In genomic region chr16:1045363-1046270, GRCh38 we compare ENCODE assay signal across 17 cellular contexts. TPM values are rescaled to one million over a fixed set of nuclear protein-coding genes. Genes with fewer than 3 reads are reported as not detected.
DNase-seq lines count a peak whose midpoint lies in the region; ATAC-seq, FAIRE-seq and TF ChIP-seq lines count a peak whose summit lies in the region.
"Had no signal": no experiment of that assay in that cellular context is flagged by ENCODE, and none has a peak within 500 bp of the region (broad histone marks: within the 10 kb centered on the region; RNA-seq: fewer than 3 reads in every experiment).

No MANE protein-coding gene starts in this region.

- no peak for TF ChIP-seq CTCF in HepG2 (CRISPR knock-in tag; IDR thresholded peaks at IDR 0.05)
- TF ChIP-seq CTCF in right lobe of liver (IDR thresholded peaks at IDR 0.05): no peak
- TF ChIP-seq CTCF in stomach (IDR thresholded peaks at IDR 0.05): no peak

- H3K4me1 ChIP-seq in HepG2 (ENCODE audit: insufficient read depth, low read length) (peaks cover 18% of the 10 kb centered on the region), right lobe of liver (no peaks in the 10 kb centered on the region), stomach (peaks cover 0 to 28% (median 19%) of the 10 kb centered on the region in 4 donors)

- H3K9ac ChIP-seq in HepG2 (ENCODE audit: insufficient read depth, low read depth, low read length): no peak overlapping the region

- no peak for TF ChIP-seq POLR2A in HepG2 (IDR thresholded peaks at IDR 0.05; ENCODE audit: insufficient read depth in 1 of 2, low read depth in 2 of 2, low read length in 2 of 2)
- no peak for TF ChIP-seq POLR2A in right lobe of liver (IDR thresholded peaks at IDR 0.05)
- TF ChIP-seq POLR2A in stomach (IDR thresholded peaks at IDR 0.05): no peak

- no peak overlapping the region for H3K27ac ChIP-seq in HepG2 (ENCODE audit: extremely low read length, insufficient read depth, low read length)
- H3K27ac ChIP-seq in right lobe of liver: no peak overlapping the region
- peak overlapping the region; percentile 91 for H3K27ac ChIP-seq in cingulate gyrus (ENCODE audit: low read depth, low read length)
- no peak overlapping the region for H3K27ac ChIP-seq in stomach

- BruUV-seq in HepG2 (replicated peaks; lab: Mats Ljungman, UMichigan): no TSS peak

- H4K20me1 ChIP-seq in HepG2 (ENCODE audit: insufficient read depth, low read length): no peaks in the 10 kb centered on the region; the same call in 1 of the 2 replicates

- WGBS in HepG2 (ENCODE audit: low lambda C conversion rate): 0% methylated on average over 2 of the region's 43 CpGs
- 60% methylated on average over 1 of the region's 43 CpGs for WGBS in right lobe of liver (ENCODE audit: insufficient coverage, low coverage, low lambda C conversion rate, missing lambda C conversion rate)
- 36 to 57% (median 47%) methylated on average over 12 to 43 of the region's 43 CpGs for WGBS in stomach, 5 donors

- in situ Hi-C loops in HepG2 (cut with HindIII; ENCODE audit: extremely low pct_ligation_motif_present, low pct_unique_long_range_greater_than_20kb): no loop called here

- no peaks in the 10 kb centered on the region for H3K36me3 ChIP-seq in HepG2 (replicated peaks in 1 of 2; ENCODE audit: control insufficient read depth in 1 of 2, insufficient read depth in 2 of 2, low read length in 2 of 2)
- H3K36me3 ChIP-seq in right lobe of liver: no peaks in the 10 kb centered on the region
- H3K36me3 ChIP-seq in stomach: no peaks in the 10 kb centered on the region

- FAIRE-seq in HepG2 (lab: Jason Lieb, UNC): no peak

- TF ChIP-seq EP300 in HepG2 (IDR thresholded peaks at IDR 0.05; ENCODE audit: low read depth in 2 of 2, low read length in 2 of 2): no peak
- no peak for TF ChIP-seq EP300 in HepG2 (CRISPR knock-in tag; IDR thresholded peaks at IDR 0.05; ENCODE audit: borderline replicate concordance)
- TF ChIP-seq EP300 in stomach (IDR thresholded peaks at IDR 0.05): no peak

- POLR2A ChIA-PET in HepG2 (lab: Yijun Ruan, JAX): no interaction called here

- DNase-seq in HepG2 (ENCODE audit: low spot score) (no peak), right lobe of liver (no peak), nucleus accumbens (lab: John Stamatoyannopoulos, UW) (peak in 33 of 56 donors; percentile 26 to 73 (median 53)), COR-L47 (lab: John Stamatoyannopoulos, UW) (no peak), stomach (no peak), NOMO-1 treated with dmso at 0.1 percent for 144 hours (lab: John Stamatoyannopoulos, UW; ENCODE audit: unreplicated experiment) (no peak)
- DNase-seq: AML-193; CD4-positive, alpha-beta T cell; EL; MM.1S; NCI-H1105 treated with DMSO at 0.1 percent for 48 hours; NCI-H187 treated with DMSO at 0.1 percent for 48 hours; NCI-H446 treated with DMSO at 0.1 percent for 48 hours; NCI-H774 had no signal

- no peak overlapping the region for H3K4me3 ChIP-seq in HepG2 (replicated peaks in 1 of 3; ENCODE audit: insufficient read depth in 1 of 3, low read depth in 2 of 3, low read length in 3 of 3)
- no peak overlapping the region for H3K4me3 ChIP-seq in right lobe of liver
- H3K4me3 ChIP-seq in stomach: no peak overlapping the region

- CTCF ChIA-PET in HepG2 (lab: Yijun Ruan, JAX; ENCODE audit: low intra/inter-chr PET ratio, low total read pairs): no interaction called here

- H3K79me2 ChIP-seq in HepG2 (ENCODE audit: insufficient read depth, low read length): no peaks in the 10 kb centered on the region

- H2AFZ ChIP-seq in HepG2 (ENCODE audit: low read length): no peak overlapping the region

- intact Hi-C loops in HepG2 (cut with micrococcal nuclease; ENCODE audit: unreplicated experiment): no loop called here
- intact Hi-C loops in right lobe of liver (cut with DNase I): no loop called here
- intact Hi-C loops in stomach (cut with DNase I; ENCODE audit: low total_unique reads): no loop called here

- ATAC-seq in HepG2 (peak; percentile 17), right lobe of liver (no peak)

- H3K27me3 ChIP-seq in HepG2 (ENCODE audit: control insufficient read depth in 1 of 2, insufficient read depth in 2 of 2, low read length in 2 of 2) (peaks cover 16 to 57% of the 10 kb centered on the region in 2 experiments; a peak in 4 of 5 replicates), right lobe of liver (no peaks in the 10 kb centered on the region), stomach (peaks cover 0 to 97% (median 58%) of the 10 kb centered on the region in 3 donors)

- no peak for TF ChIP-seq RAD21 in HepG2 (CRISPR knock-in tag; IDR thresholded peaks at IDR 0.05)

- H3K4me2 ChIP-seq in HepG2 (ENCODE audit: low read depth, low read length): no peak overlapping the region

- H3K9me3 ChIP-seq in HepG2 (ENCODE audit: low read length) (no peaks in the 10 kb centered on the region), right lobe of liver (no peaks in the 10 kb centered on the region), stomach (peaks cover 3 to 10% (median 9%) of the 10 kb centered on the region in 4 donors)

TF ChIP-seq in HepG2, 621 proteins besides CTCF, POLR2A, EP300 and RAD21 (continues in another document):
- 0 out of 2 replicates have a peak, but pooled peaks have one; percentile 10 for TF ChIP-seq MTF2 (CRISPR knock-in tag; IDR thresholded peaks at IDR 0.05; ENCODE audit: borderline replicate concordance)
- no peak for TF ChIP-seq GPN1 (CRISPR knock-in tag; IDR thresholded peaks at IDR 0.05; ENCODE audit: borderline replicate concordance)
- no peak for TF ChIP-seq THAP11 (CRISPR knock-in tag; IDR thresholded peaks at IDR 0.05)
- TF ChIP-seq GZF1 (CRISPR knock-in tag; IDR thresholded peaks at IDR 0.05): no peak
- no peak for TF ChIP-seq MED13 (CRISPR knock-in tag; IDR thresholded peaks at IDR 0.05)

RNA-seq across cellular contexts. Expression of gene SSTR5, which starts 26.9 kb away (rescaled TPM):
- 0.14 and 0.49 TPM in 2 replicates for total RNA-seq in HepG2 (2016; rRNA removed; fragmentation: Illumina TruSeq; extraction: Trizol)
- total RNA-seq in HepG2 (2016; cell fraction: cytosol; rRNA removed; fragmentation: Illumina TruSeq; extraction: Trizol; ENCODE audit: low read depth): 0.18 TPM in 1 of 2 replicates, not detected in the other
- total RNA-seq in HepG2 (2016; cell fraction: insoluble cytoplasmic fraction; rRNA removed; fragmentation: Illumina TruSeq; extraction: Trizol): 0.22 TPM in 1 of 2 replicates, not detected in the other
- 0.14 and 0.15 TPM in 2 replicates for total RNA-seq in HepG2 (2016; cell fraction: membrane; rRNA removed; fragmentation: Illumina TruSeq; extraction: Trizol)
- total RNA-seq in HepG2 (2016; cell fraction: nucleus; rRNA removed; fragmentation: Illumina TruSeq; extraction: Trizol): not detected in 2 replicates
- 0.20 and 0.26 TPM in 2 replicates for polyA plus RNA-seq in HepG2 (2011; rRNA removed)
- polyA plus RNA-seq in HepG2 (2011; cell fraction: cytosol; rRNA removed): 0.55 and 0.79 TPM in 2 replicates
- polyA plus RNA-seq in HepG2 (2011; cell fraction: nucleus; rRNA removed): 0.55 and 0.62 TPM in 2 replicates
- polyA plus RNA-seq in HepG2 (2012): 1.3 and 2.0 TPM in 2 replicates
- polyA plus RNA-seq in HepG2 (2016; cell fraction: cytosol; fragmentation: Illumina TruSeq; extraction: Trizol; ENCODE audit: low read depth): not detected in 2 replicates
- polyA plus RNA-seq in HepG2 (2016; cell fraction: insoluble cytoplasmic fraction; fragmentation: Illumina TruSeq; extraction: Trizol; ENCODE audit: low read depth): not detected in 2 replicates
- polyA plus RNA-seq in HepG2 (2016; cell fraction: membrane; fragmentation: Illumina TruSeq; extraction: Trizol; ENCODE audit: low read depth): 0.18 TPM in 1 of 2 replicates, not detected in the other
- polyA plus RNA-seq in HepG2 (2016; cell fraction: nucleus; fragmentation: Illumina TruSeq; extraction: Trizol; ENCODE audit: insufficient read depth, low read depth): 0.36 TPM in 1 of 2 replicates, not detected in the other
- 0.26 and 1.1 TPM in 2 replicates for polyA minus RNA-seq in HepG2 (2011; rRNA and poly(A)+ RNA removed; ENCODE audit: low replicate concordance)
- polyA minus RNA-seq in HepG2 (2011; cell fraction: cytosol; rRNA and poly(A)+ RNA removed): 0.44 and 0.59 TPM in 2 replicates
- 0.26 TPM in 1 of 2 replicates, not detected in the other for polyA minus RNA-seq in HepG2 (2011; cell fraction: nucleus; rRNA and poly(A)+ RNA removed)
- not detected for total RNA-seq in right lobe of liver
- total RNA-seq in stomach: not detected
- polyA plus RNA-seq in stomach: under 1 TPM in 1 of 3 donors, not detected in 2; 0.13 TPM
- total RNA-seq: A673; CD4-positive, alpha-beta T cell; H4 had no signal

RNA-seq across cellular contexts. Expression of gene C1QTNF8, which starts 50.4 kb away (rescaled TPM):
- total RNA-seq in HepG2 (2016; rRNA removed; fragmentation: Illumina TruSeq; extraction: Trizol): 0.09 TPM in 1 of 2 replicates, not detected in the other
- total RNA-seq in HepG2 (2016; cell fraction: cytosol; rRNA removed; fragmentation: Illumina TruSeq; extraction: Trizol; ENCODE audit: low read depth): 0.20 TPM in 1 of 2 replicates, not detected in the other
- not detected in 2 replicates for total RNA-seq in HepG2 (2016; cell fraction: insoluble cytoplasmic fraction; rRNA removed; fragmentation: Illumina TruSeq; extraction: Trizol)
- not detected in 2 replicates for total RNA-seq in HepG2 (2016; cell fraction: membrane; rRNA removed; fragmentation: Illumina TruSeq; extraction: Trizol)
- total RNA-seq in HepG2 (2016; cell fraction: nucleus; rRNA removed; fragmentation: Illumina TruSeq; extraction: Trizol): 0.22 TPM in 1 of 2 replicates, not detected in the other
- polyA plus RNA-seq in HepG2 (2011; rRNA removed): not detected in 2 replicates
- not detected in 2 replicates for polyA plus RNA-seq in HepG2 (2011; cell fraction: cytosol; rRNA removed)
- 0.13 TPM in 1 of 2 replicates, not detected in the other for polyA plus RNA-seq in HepG2 (2011; cell fraction: nucleus; rRNA removed)
- not detected in 2 replicates for polyA plus RNA-seq in HepG2 (2012)
- polyA plus RNA-seq in HepG2 (2016; cell fraction: cytosol; fragmentation: Illumina TruSeq; extraction: Trizol; ENCODE audit: low read depth): not detected in 2 replicates
- not detected in 2 replicates for polyA plus RNA-seq in HepG2 (2016; cell fraction: insoluble cytoplasmic fraction; fragmentation: Illumina TruSeq; extraction: Trizol; ENCODE audit: low read depth)
- polyA plus RNA-seq in HepG2 (2016; cell fraction: membrane; fragmentation: Illumina TruSeq; extraction: Trizol; ENCODE audit: low read depth): not detected in 2 replicates
- polyA plus RNA-seq in HepG2 (2016; cell fraction: nucleus; fragmentation: Illumina TruSeq; extraction: Trizol; ENCODE audit: insufficient read depth, low read depth): not detected in 2 replicates
- polyA minus RNA-seq in HepG2 (2011; rRNA and poly(A)+ RNA removed; ENCODE audit: low replicate concordance): not detected in 2 replicates
- not detected in 2 replicates for polyA minus RNA-seq in HepG2 (2011; cell fraction: cytosol; rRNA and poly(A)+ RNA removed)
- not detected in 2 replicates for polyA minus RNA-seq in HepG2 (2011; cell fraction: nucleus; rRNA and poly(A)+ RNA removed)
- not detected for total RNA-seq in right lobe of liver
- total RNA-seq in stomach: not detected
- not detected for polyA plus RNA-seq in stomach
- total RNA-seq: A673; CD4-positive, alpha-beta T cell; H4 had no signal

Comparison
In these comparisons a context has a peak if more than half of its experiments do, and no peak if none do; other contexts are left out.
1. DNase-seq: peak in nucleus accumbens (33 of 56); none in HepG2 (single experiment), right lobe of liver (0 of 3), COR-L47 (single experiment), stomach (single experiment) and NOMO-1 treated with dmso at 0.1 percent for 144 hours (single experiment).